In genomic region chr2:232501794-232502499, GRCh38 we compare ENCODE assay signal across 26 cellular contexts. TPM values are rescaled to one million over a fixed set of nuclear protein-coding genes. Genes with fewer than 3 reads are reported as not detected.
DNase-seq lines count a peak whose midpoint lies in the region; ATAC-seq and TF ChIP-seq lines count a peak whose summit lies in the region.
"Had no signal": no experiment of that assay in that cellular context is flagged by ENCODE, and none has a peak within 500 bp of the region (broad histone marks: within the 10 kb centered on the region; RNA-seq: fewer than 3 reads in every experiment).

No MANE protein-coding gene starts in this region.

- no peak overlapping the region for H3K27ac Mint-ChIP-seq in activated T-helper 17 cell treated with anti-CD3 and anti-CD28 coated beads, Interleukin-2, amount 50 U/mL, for 72 hours
- H3K27ac Mint-ChIP-seq in memory B cell (no peak overlapping the region), chondrocyte (ENCODE audit: unreplicated experiment) (no peak overlapping the region)
- H3K27ac Mint-ChIP-seq: dendritic cell treated with granulocyte-macrophage colony-stimulating factor and Interleukin-4, amounts not matched to agents 40 ng/mL and 50 ng/mL, for 4 days; natural killer cell treated with Interleukin-12 subunit alpha and Interleukin-12 subunit beta and Interleukin-15 and Interleukin-18, amount 100 ng/mL, for 72 hours had no signal

- H3K27ac ChIP-seq in smooth muscle cell (ENCODE audit: low read depth), result no peak overlapping the region
- H3K27ac ChIP-seq: 22Rv1, epithelial cell of prostate, uterus had no signal

- peak; percentile 42 for DNase-seq in NCI-H2227 (lab: John Stamatoyannopoulos, UW; ENCODE audit: unreplicated experiment)
- no peak for DNase-seq in NCI-H2227 treated with DMSO at 0.1 percent for 48 hours (lab: John Stamatoyannopoulos, UW)
- no peak for DNase-seq in memory B cell (ENCODE audit: low spot score in 2 of 2)
- no peak for DNase-seq in smooth muscle cell (lab: John Stamatoyannopoulos, UW; ENCODE audit: unreplicated experiment)
- no peak for DNase-seq in chondrocyte (ENCODE audit: low spot score)
- no peak for DNase-seq in stimulated activated naive CD8-positive, alpha-beta T cell treated with anti-CD3 and anti-CD28 coated beads, Interleukin-15, Interleukin-2, amounts not matched to agents 100 U/mL and 50 U/mL, for 24 hours
- DNase-seq in activated effector memory CD4-positive, alpha-beta T cell treated with Interleukin-2 at 50 U/mL for 16 hours, result no peak
- DNase-seq: activated CD4-positive, alpha-beta T cell treated with anti-CD3 and anti-CD28 coated beads for 1 hour; AML-193; HCEC 1CT; left colon; NCI-H1092 treated with DMSO at 0.1 percent for 48 hours; NCI-H2081 treated with DMSO at 0.1 percent for 48 hours; NCI-H510A treated with DMSO at 0.1 percent for 48 hours; T1000; uterus had no signal

- no peaks in the 10 kb centered on the region for H4K20me1 ChIP-seq in smooth muscle cell (ENCODE audit: low read depth)

- H3K9ac ChIP-seq in smooth muscle cell (ENCODE audit: low read depth), result no peak overlapping the region

- H3K79me2 ChIP-seq in smooth muscle cell (ENCODE audit: low read depth), result no peaks in the 10 kb centered on the region

- H3K4me2 ChIP-seq in smooth muscle cell, result peak overlapping the region; percentile 81

- TF ChIP-seq CTCF in smooth muscle cell (IDR thresholded peaks at IDR 0.05; ENCODE audit: borderline replicate concordance, insufficient read depth, poor library complexity, severe bottlenecking), result no peak
- TF ChIP-seq CTCF in chondrocyte (IDR thresholded peaks at IDR 0.05), result no peak

- H3K36me3 Mint-ChIP-seq in activated T-helper 17 cell treated with anti-CD3 and anti-CD28 coated beads, Interleukin-2, amount 50 U/mL, for 72 hours (ENCODE audit: low read depth), result no peaks in the 10 kb centered on the region
- no peaks in the 10 kb centered on the region for H3K36me3 Mint-ChIP-seq in memory B cell
- no peaks in the 10 kb centered on the region for H3K36me3 Mint-ChIP-seq in chondrocyte (ENCODE audit: low read depth)
- H3K36me3 Mint-ChIP-seq: natural killer cell treated with Interleukin-12 subunit alpha and Interleukin-12 subunit beta and Interleukin-15 and Interleukin-18, amount 100 ng/mL, for 72 hours had no signal

- H3K4me3 ChIP-seq in smooth muscle cell, result no peak overlapping the region

- WGBS in smooth muscle cell (ENCODE audit: low lambda C conversion rate), result 47% methylated on average over 9 of the region's 10 CpGs

- peaks cover 17% of the 10 kb centered on the region for H3K4me1 ChIP-seq in smooth muscle cell (ENCODE audit: low read depth)

- peaks cover 22% of the 10 kb centered on the region for H3K27me3 Mint-ChIP-seq in activated T-helper 17 cell treated with anti-CD3 and anti-CD28 coated beads, Interleukin-2, amount 50 U/mL, for 72 hours
- H3K27me3 Mint-ChIP-seq in memory B cell (peaks cover 26% of the 10 kb centered on the region), chondrocyte (ENCODE audit: low read depth) (peaks cover 46% of the 10 kb centered on the region)

- no peaks in the 10 kb centered on the region for H3K36me3 ChIP-seq in smooth muscle cell (ENCODE audit: low read depth)
- H3K36me3 ChIP-seq: uterus had no signal

- peaks cover 56% of the 10 kb centered on the region for H3K27me3 ChIP-seq in smooth muscle cell (ENCODE audit: low read depth)
- H3K27me3 ChIP-seq: uterus had no signal

- no peak overlapping the region for H2AFZ ChIP-seq in smooth muscle cell (ENCODE audit: low read depth)

- H3K4me3 Mint-ChIP-seq in activated T-helper 17 cell treated with anti-CD3 and anti-CD28 coated beads, Interleukin-2, amount 50 U/mL, for 72 hours, result peak overlapping the region; percentile 71
- H3K4me3 Mint-ChIP-seq in memory B cell (peak overlapping the region; percentile 85), chondrocyte (ENCODE audit: unreplicated experiment) (no peak overlapping the region)
- H3K4me3 Mint-ChIP-seq: dendritic cell treated with granulocyte-macrophage colony-stimulating factor and Interleukin-4, amounts not matched to agents 40 ng/mL and 50 ng/mL, for 4 days; natural killer cell treated with Interleukin-12 subunit alpha and Interleukin-12 subunit beta and Interleukin-15 and Interleukin-18, amount 100 ng/mL, for 72 hours had no signal

- no peaks in the 10 kb centered on the region for H3K9me3 Mint-ChIP-seq in activated T-helper 17 cell treated with anti-CD3 and anti-CD28 coated beads, Interleukin-2, amount 50 U/mL, for 72 hours
- H3K9me3 Mint-ChIP-seq in memory B cell (no peaks in the 10 kb centered on the region), chondrocyte (ENCODE audit: low read depth) (no peaks in the 10 kb centered on the region)
- H3K9me3 Mint-ChIP-seq: activated T-helper 2 cell treated with anti-CD3 and anti-CD28 coated beads, Interferon-gamma antibody, Interleukin-2, Interleukin-4, amounts not matched to agents 10 μg/mL and 5 μg/mL and 100 μg/mL, durations not matched to agents 14 hours and 24 hours and 36 hours; dendritic cell treated with granulocyte-macrophage colony-stimulating factor and Interleukin-4, amounts not matched to agents 40 ng/mL and 50 ng/mL, for 4 days; natural killer cell treated with Interleukin-12 subunit alpha and Interleukin-12 subunit beta and Interleukin-15 and Interleukin-18, amount 100 ng/mL, for 72 hours had no signal

- H3F3A ChIP-seq in smooth muscle cell (ENCODE audit: low read depth), result no peaks in the 10 kb centered on the region

- no peaks in the 10 kb centered on the region for H3K4me1 Mint-ChIP-seq in activated T-helper 17 cell treated with anti-CD3 and anti-CD28 coated beads, Interleukin-2, amount 50 U/mL, for 72 hours
- H3K4me1 Mint-ChIP-seq in memory B cell (peaks cover 7% of the 10 kb centered on the region), chondrocyte (ENCODE audit: low read depth) (peaks cover 9% of the 10 kb centered on the region)

- no peaks in the 10 kb centered on the region for H3K9me3 ChIP-seq in smooth muscle cell (replicated peaks; ENCODE audit: low read depth)
- H3K9me3 ChIP-seq: uterus had no signal

- ATAC-seq in activated T-helper 17 cell treated with anti-CD3 and anti-CD28 coated beads, Interleukin-2, amount 50 U/mL, for 72 hours (replicated peaks), result no peak
- no peak for ATAC-seq in memory B cell (ENCODE audit: low read depth)
- no peak for ATAC-seq in stimulated activated naive CD8-positive, alpha-beta T cell treated with anti-CD3 and anti-CD28 coated beads, Interleukin-15, Interleukin-2, amounts not matched to agents 100 U/mL and 50 U/mL, for 24 hours
- ATAC-seq: left colon; natural killer cell treated with Interleukin-12 subunit alpha and Interleukin-12 subunit beta and Interleukin-15 and Interleukin-18, amount 100 ng/mL, for 72 hours had no signal

RNA-seq across cellular contexts. Expression of gene ECEL1, which starts 14.3 kb away (rescaled TPM):
- total RNA-seq in activated T-helper 17 cell treated with anti-CD3 and anti-CD28 coated beads, Interleukin-2, amount 50 U/mL, for 72 hours, result not detected
- total RNA-seq in smooth muscle cell (not detected in 2 replicates), chondrocyte (0.12 to 0.53 TPM in 2 of 3 replicates, not detected in the other)
- polyA plus RNA-seq in smooth muscle cell, result not detected in 2 replicates
- total RNA-seq: bronchial epithelial cell; fibroblast of villous mesenchyme; left colon; natural killer cell treated with Interleukin-12 subunit alpha and Interleukin-12 subunit beta and Interleukin-15 and Interleukin-18, amount 100 ng/mL, for 72 hours had no signal

RNA-seq across cellular contexts. Expression of gene PRSS56, which starts 18.2 kb away (rescaled TPM):
- total RNA-seq in activated T-helper 17 cell treated with anti-CD3 and anti-CD28 coated beads, Interleukin-2, amount 50 U/mL, for 72 hours, result not detected
- total RNA-seq in smooth muscle cell (not detected in 2 replicates), chondrocyte (not detected in 3 replicates)
- 0.24 TPM in 1 of 2 replicates, not detected in the other for polyA plus RNA-seq in smooth muscle cell
- total RNA-seq: activated CD8-positive, alpha-beta memory T cell treated with anti-CD3 and anti-CD28 coated beads for 36 hours; activated T-helper 2 cell treated with anti-CD3 and anti-CD28 coated beads, Interferon-gamma antibody, Interleukin-2, Interleukin-4, amounts not matched to agents 10 μg/mL and 5 μg/mL and 100 μg/mL, durations not matched to agents 14 hours and 24 hours and 36 hours; bronchial epithelial cell; fibroblast of villous mesenchyme; left colon; mesenteric fat pad; natural killer cell treated with Interleukin-12 subunit alpha and Interleukin-12 subunit beta and Interleukin-15 and Interleukin-18, amount 100 ng/mL, for 72 hours; uterus had no signal

RNA-seq across cellular contexts. Expression of gene CHRND, which starts 24.0 kb away (rescaled TPM):
- total RNA-seq in activated T-helper 17 cell treated with anti-CD3 and anti-CD28 coated beads, Interleukin-2, amount 50 U/mL, for 72 hours, result not detected
- total RNA-seq in smooth muscle cell (not detected in 2 replicates), chondrocyte (not detected in 3 replicates)
- not detected in 2 replicates for polyA plus RNA-seq in smooth muscle cell
- total RNA-seq: activated CD8-positive, alpha-beta memory T cell treated with anti-CD3 and anti-CD28 coated beads for 36 hours; activated T-helper 2 cell treated with anti-CD3 and anti-CD28 coated beads, Interferon-gamma antibody, Interleukin-2, Interleukin-4, amounts not matched to agents 10 μg/mL and 5 μg/mL and 100 μg/mL, durations not matched to agents 14 hours and 24 hours and 36 hours; bronchial epithelial cell; fibroblast of villous mesenchyme; left colon; mesenteric fat pad; natural killer cell treated with Interleukin-12 subunit alpha and Interleukin-12 subunit beta and Interleukin-15 and Interleukin-18, amount 100 ng/mL, for 72 hours; uterus had no signal

RNA-seq across cellular contexts. Expression of gene CHRNG, which starts 37.5 kb away (rescaled TPM):
- total RNA-seq in activated T-helper 17 cell treated with anti-CD3 and anti-CD28 coated beads, Interleukin-2, amount 50 U/mL, for 72 hours, result not detected
- total RNA-seq in smooth muscle cell, result 0.58 TPM in 1 of 2 replicates, not detected in the other
- polyA plus RNA-seq in smooth muscle cell, result 0.84 TPM in 1 of 2 replicates, not detected in the other
- not detected in 3 replicates for total RNA-seq in chondrocyte
- total RNA-seq: activated CD8-positive, alpha-beta memory T cell treated with anti-CD3 and anti-CD28 coated beads for 36 hours; activated T-helper 2 cell treated with anti-CD3 and anti-CD28 coated beads, Interferon-gamma antibody, Interleukin-2, Interleukin-4, amounts not matched to agents 10 μg/mL and 5 μg/mL and 100 μg/mL, durations not matched to agents 14 hours and 24 hours and 36 hours; bronchial epithelial cell; fibroblast of villous mesenchyme; left colon; mesenteric fat pad; natural killer cell treated with Interleukin-12 subunit alpha and Interleukin-12 subunit beta and Interleukin-15 and Interleukin-18, amount 100 ng/mL, for 72 hours; uterus had no signal

RNA-seq across cellular contexts. Expression of gene ALPI, which starts 46.0 kb away (rescaled TPM):
- not detected for total RNA-seq in activated T-helper 17 cell treated with anti-CD3 and anti-CD28 coated beads, Interleukin-2, amount 50 U/mL, for 72 hours
- total RNA-seq in smooth muscle cell, result not detected in 2 replicates
- not detected in 2 replicates for polyA plus RNA-seq in smooth muscle cell
- total RNA-seq in chondrocyte, result not detected in 3 replicates
- total RNA-seq: activated CD8-positive, alpha-beta memory T cell treated with anti-CD3 and anti-CD28 coated beads for 36 hours; activated T-helper 2 cell treated with anti-CD3 and anti-CD28 coated beads, Interferon-gamma antibody, Interleukin-2, Interleukin-4, amounts not matched to agents 10 μg/mL and 5 μg/mL and 100 μg/mL, durations not matched to agents 14 hours and 24 hours and 36 hours; bronchial epithelial cell; fibroblast of villous mesenchyme; natural killer cell treated with Interleukin-12 subunit alpha and Interleukin-12 subunit beta and Interleukin-15 and Interleukin-18, amount 100 ng/mL, for 72 hours; uterus had no signal
